In the genomic region with DNA sequence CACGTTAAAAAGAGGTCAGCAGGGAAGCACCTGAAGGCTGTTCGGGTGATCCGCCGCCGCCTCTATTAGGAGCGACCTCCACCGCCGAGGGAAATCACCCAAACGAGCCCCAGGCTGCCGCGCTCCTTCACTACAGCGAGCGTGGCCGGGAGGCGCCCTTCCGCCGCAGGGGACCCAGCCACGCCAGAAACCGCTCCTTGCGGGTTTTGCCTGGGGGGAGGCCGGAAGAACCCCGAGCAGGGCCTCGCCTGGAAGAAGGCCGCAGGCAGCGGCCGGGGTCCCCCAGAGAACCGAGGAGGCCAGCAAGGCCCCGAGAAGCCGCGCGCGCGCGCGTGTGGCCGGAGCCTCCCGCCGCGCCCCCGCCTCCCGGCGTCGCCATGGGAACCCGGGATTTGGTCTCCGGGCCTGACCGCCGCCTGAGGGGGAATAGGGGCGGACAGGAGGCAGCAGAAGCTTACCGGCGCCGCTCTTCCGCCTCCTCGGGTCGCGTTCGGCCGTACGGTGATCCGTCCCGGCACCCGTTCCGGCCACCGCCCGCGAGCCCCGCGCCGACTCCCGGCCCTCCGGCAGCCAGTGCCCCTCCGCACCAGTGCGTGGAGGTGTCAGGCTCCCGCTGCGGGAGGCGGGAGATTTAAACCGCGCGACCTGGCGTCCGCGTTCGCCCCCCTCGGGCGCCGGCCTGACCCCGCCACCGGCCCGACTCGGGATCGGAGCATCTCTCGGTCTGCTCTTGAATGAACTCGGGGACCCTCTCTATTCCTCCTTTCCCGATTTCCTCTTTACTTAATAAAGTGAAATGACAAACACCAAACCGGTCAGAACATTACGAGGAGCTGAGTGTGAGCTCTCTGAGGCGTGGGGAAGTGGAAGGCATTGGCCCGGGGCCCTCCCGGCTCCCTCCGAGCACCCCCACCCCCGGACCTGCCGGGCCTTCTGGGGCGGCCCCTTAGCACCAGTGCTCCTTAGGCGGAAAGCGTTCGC, we compare ENCODE assay signal across 8 cellular contexts.
DNase-seq lines count a peak whose midpoint lies in the region; ATAC-seq lines count a peak whose summit lies in the region.

Gene ICA1L, minus strand, starts transcription at position 606 of the 981 bp plus-strand sequence. CDS start 42,757 bp downstream, outside the sequence.

- ATAC-seq in HG03378 (IDR thresholded peaks at IDR 0.05; ENCODE audit: unreplicated experiment): peak; percentile 56

- DNase-seq in C1 segment of cervical spinal cord (lab: John Stamatoyannopoulos, UW) (peak in 12 of 14 donors; percentile 39 to 86 (median 64)), GM19238 (ENCODE audit: insufficient read length, low spot score) (peak; percentile 42), NCI-H82 (lab: John Stamatoyannopoulos, UW) (peak; percentile 85), medulla oblongata (ENCODE audit: extremely low spot score) (peak; percentile 59)
- peak; percentile 86 for DNase-seq in activated CD8-positive, alpha-beta memory T cell treated with anti-CD3 and anti-CD28 coated beads for 24 hours
- DNase-seq in effector CD4-positive, alpha-beta T cell: peak; percentile 40
- peak; percentile 26 for DNase-seq in stimulated activated CD8-positive, alpha-beta memory T cell treated with anti-CD3 and anti-CD28 coated beads, Interleukin-15, amount 100 ng/mL, for 24 hours (ENCODE audit: low read depth)

Comparison
In these comparisons a context has a peak if more than half of its experiments do, and no peak if none do; other contexts are left out.
1. Peak in every context shown above with its lines: DNase-seq and ATAC-seq.
2. DNase-seq: peak in every context shown above with its lines; median percentile 86 in activated CD8-positive, alpha-beta memory T cell treated with anti-CD3 and anti-CD28 coated beads for 24 hours; 85 in NCI-H82; 64 in C1 segment of cervical spinal cord; 59 in medulla oblongata; 42 in GM19238; 40 in effector CD4-positive, alpha-beta T cell; 26 in stimulated activated CD8-positive, alpha-beta memory T cell treated with anti-CD3 and anti-CD28 coated beads, Interleukin-15, amount 100 ng/mL, for 24 hours.